Comparison of ENCODE assay signal across 17 cellular contexts in the genomic region with DNA sequence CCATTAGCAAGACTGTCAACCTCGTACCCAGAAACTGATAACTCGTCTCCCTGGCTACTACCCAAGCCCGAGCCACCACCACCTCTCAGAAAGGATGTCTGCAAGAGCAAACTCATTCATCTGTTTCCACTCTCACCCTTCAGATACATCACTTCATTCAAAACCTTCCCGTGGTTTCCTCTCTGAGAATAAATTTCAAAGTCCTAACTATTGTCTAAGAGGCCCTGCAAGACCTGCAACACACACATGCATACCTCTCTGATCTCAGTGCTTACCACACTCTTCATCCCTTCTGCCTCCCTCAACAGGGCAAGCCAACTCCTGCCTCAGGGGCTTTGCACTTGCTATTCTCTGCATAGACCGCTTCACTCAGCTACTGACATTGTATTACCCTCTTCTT.
DNase-seq lines count a peak whose midpoint lies in the region; ATAC-seq lines count a peak whose summit lies in the region.
"Had no signal": no experiment of that assay in that cellular context is flagged by ENCODE, and none has a peak within 500 bp of the region (broad histone marks: within the 10 kb centered on the region; RNA-seq: fewer than 3 reads in every experiment).

No MANE protein-coding gene starts in this region.

- no peak overlapping the region for H3K27ac Mint-ChIP-seq in activated naive CD4-positive, alpha-beta T cell treated with anti-CD3 and anti-CD28 coated beads, Interleukin-2, amount 10 ng/mL, durations not matched to agents 7 days and 5 days
- H3K27ac Mint-ChIP-seq in stimulated activated memory B cell treated with anti-CD40 and anti-IgM and Interleukin-4, amounts not matched to agents 10 μg/mL and 1 μg/mL and 100 μg/mL, for 72 hours: peak overlapping the region; percentile 17
- H3K27ac Mint-ChIP-seq: activated T-helper 2 cell treated with anti-CD3 and anti-CD28 coated beads, Interferon-gamma antibody, Interleukin-2, Interleukin-4, amounts not matched to agents 10 μg/mL and 5 μg/mL and 100 μg/mL, durations not matched to agents 14 hours and 24 hours and 36 hours; HFFc6; natural killer cell treated with Interleukin-12 subunit alpha and Interleukin-12 subunit beta and Interleukin-15 and Interleukin-18, amount 100 ng/mL, for 72 hours had no signal

- H3K4me3 Mint-ChIP-seq in activated naive CD4-positive, alpha-beta T cell treated with anti-CD3 and anti-CD28 coated beads, Interleukin-2, amount 10 ng/mL, durations not matched to agents 7 days and 5 days: no peak overlapping the region
- no peak overlapping the region for H3K4me3 Mint-ChIP-seq in stimulated activated memory B cell treated with anti-CD40 and anti-IgM and Interleukin-4, amounts not matched to agents 10 μg/mL and 1 μg/mL and 100 μg/mL, for 72 hours
- H3K4me3 Mint-ChIP-seq: HFFc6; natural killer cell treated with Interleukin-12 subunit alpha and Interleukin-12 subunit beta and Interleukin-15 and Interleukin-18, amount 100 ng/mL, for 72 hours had no signal

- CTCF ChIA-PET in activated naive CD4-positive, alpha-beta T cell treated with anti-CD3 and anti-CD28 coated beads, Interleukin-2, amount 10 ng/mL, durations not matched to agents 7 days and 5 days (lab: Charles Lee): interaction anchor here (2.6 to 5.3 kb wide), 3 partner anchors 94 to 104 kb away, joined by 8 to 46 read pairs (median 16); no protein-coding TSS in a partner anchor

- ATAC-seq in GM21367 (IDR thresholded peaks at IDR 0.05; ENCODE audit: unreplicated experiment) (peak; percentile 53), HG03460 (IDR thresholded peaks at IDR 0.05; ENCODE audit: unreplicated experiment) (peak; percentile 82), HG03280 (IDR thresholded peaks at IDR 0.05; ENCODE audit: unreplicated experiment) (no peak), HG02759 (IDR thresholded peaks at IDR 0.05; ENCODE audit: unreplicated experiment) (no peak)
- no peak for ATAC-seq in stimulated activated memory B cell treated with anti-CD40 and anti-IgM and Interleukin-4, amounts not matched to agents 10 μg/mL and 1 μg/mL and 100 μg/mL, for 72 hours
- ATAC-seq: Panc1 had no signal

- H3K27me3 Mint-ChIP-seq in activated naive CD4-positive, alpha-beta T cell treated with anti-CD3 and anti-CD28 coated beads, Interleukin-2, amount 10 ng/mL, durations not matched to agents 7 days and 5 days: no peaks in the 10 kb centered on the region
- H3K27me3 Mint-ChIP-seq in stimulated activated memory B cell treated with anti-CD40 and anti-IgM and Interleukin-4, amounts not matched to agents 10 μg/mL and 1 μg/mL and 100 μg/mL, for 72 hours: no peaks in the 10 kb centered on the region
- H3K27me3 Mint-ChIP-seq: natural killer cell treated with Interleukin-12 subunit alpha and Interleukin-12 subunit beta and Interleukin-15 and Interleukin-18, amount 100 ng/mL, for 72 hours had no signal

- peaks cover 8% of the 10 kb centered on the region for H3K4me1 Mint-ChIP-seq in activated naive CD4-positive, alpha-beta T cell treated with anti-CD3 and anti-CD28 coated beads, Interleukin-2, amount 10 ng/mL, durations not matched to agents 7 days and 5 days
- peaks cover 23% of the 10 kb centered on the region for H3K4me1 Mint-ChIP-seq in stimulated activated memory B cell treated with anti-CD40 and anti-IgM and Interleukin-4, amounts not matched to agents 10 μg/mL and 1 μg/mL and 100 μg/mL, for 72 hours

- H3K36me3 Mint-ChIP-seq in activated naive CD4-positive, alpha-beta T cell treated with anti-CD3 and anti-CD28 coated beads, Interleukin-2, amount 10 ng/mL, durations not matched to agents 7 days and 5 days: no peaks in the 10 kb centered on the region
- H3K36me3 Mint-ChIP-seq in stimulated activated memory B cell treated with anti-CD40 and anti-IgM and Interleukin-4, amounts not matched to agents 10 μg/mL and 1 μg/mL and 100 μg/mL, for 72 hours: no peaks in the 10 kb centered on the region
- H3K36me3 Mint-ChIP-seq: natural killer cell treated with Interleukin-12 subunit alpha and Interleukin-12 subunit beta and Interleukin-15 and Interleukin-18, amount 100 ng/mL, for 72 hours had no signal

- no peaks in the 10 kb centered on the region for H3K9me3 Mint-ChIP-seq in activated naive CD4-positive, alpha-beta T cell treated with anti-CD3 and anti-CD28 coated beads, Interleukin-2, amount 10 ng/mL, durations not matched to agents 7 days and 5 days
- H3K9me3 Mint-ChIP-seq in stimulated activated memory B cell treated with anti-CD40 and anti-IgM and Interleukin-4, amounts not matched to agents 10 μg/mL and 1 μg/mL and 100 μg/mL, for 72 hours: no peaks in the 10 kb centered on the region
- H3K9me3 Mint-ChIP-seq: activated T-helper 2 cell treated with anti-CD3 and anti-CD28 coated beads, Interferon-gamma antibody, Interleukin-2, Interleukin-4, amounts not matched to agents 10 μg/mL and 5 μg/mL and 100 μg/mL, durations not matched to agents 14 hours and 24 hours and 36 hours; HFFc6; natural killer cell treated with Interleukin-12 subunit alpha and Interleukin-12 subunit beta and Interleukin-15 and Interleukin-18, amount 100 ng/mL, for 72 hours had no signal

- peak; percentile 23 for DNase-seq in activated naive CD4-positive, alpha-beta T cell treated with anti-CD3 and anti-CD28 coated beads, Interleukin-2, amount 10 ng/mL, durations not matched to agents 7 days and 5 days
- no peak for DNase-seq in activated naive CD4-positive, alpha-beta T cell treated with Interleukin-2 at 50 U/mL for 16 hours
- no peak for DNase-seq in cerebellar cortex (ENCODE audit: low spot score)
- DNase-seq: aorta, cortex of kidney, heart left ventricle, HFFc6, NCI-H187, NCI-H526 treated with DMSO at 0.1 percent for 48 hours had no signal

Comparison
In these comparisons a context has a peak if more than half of its experiments do, and no peak if none do; other contexts are left out.
1. ATAC-seq: peak in GM21367 (single experiment) and HG03460 (single experiment); none in stimulated activated memory B cell treated with anti-CD40 and anti-IgM and Interleukin-4, amounts not matched to agents 10 μg/mL and 1 μg/mL and 100 μg/mL, for 72 hours (single experiment), HG03280 (single experiment) and HG02759 (single experiment).